Comparison of ENCODE assay signal across 8 cellular contexts in the genomic region with DNA sequence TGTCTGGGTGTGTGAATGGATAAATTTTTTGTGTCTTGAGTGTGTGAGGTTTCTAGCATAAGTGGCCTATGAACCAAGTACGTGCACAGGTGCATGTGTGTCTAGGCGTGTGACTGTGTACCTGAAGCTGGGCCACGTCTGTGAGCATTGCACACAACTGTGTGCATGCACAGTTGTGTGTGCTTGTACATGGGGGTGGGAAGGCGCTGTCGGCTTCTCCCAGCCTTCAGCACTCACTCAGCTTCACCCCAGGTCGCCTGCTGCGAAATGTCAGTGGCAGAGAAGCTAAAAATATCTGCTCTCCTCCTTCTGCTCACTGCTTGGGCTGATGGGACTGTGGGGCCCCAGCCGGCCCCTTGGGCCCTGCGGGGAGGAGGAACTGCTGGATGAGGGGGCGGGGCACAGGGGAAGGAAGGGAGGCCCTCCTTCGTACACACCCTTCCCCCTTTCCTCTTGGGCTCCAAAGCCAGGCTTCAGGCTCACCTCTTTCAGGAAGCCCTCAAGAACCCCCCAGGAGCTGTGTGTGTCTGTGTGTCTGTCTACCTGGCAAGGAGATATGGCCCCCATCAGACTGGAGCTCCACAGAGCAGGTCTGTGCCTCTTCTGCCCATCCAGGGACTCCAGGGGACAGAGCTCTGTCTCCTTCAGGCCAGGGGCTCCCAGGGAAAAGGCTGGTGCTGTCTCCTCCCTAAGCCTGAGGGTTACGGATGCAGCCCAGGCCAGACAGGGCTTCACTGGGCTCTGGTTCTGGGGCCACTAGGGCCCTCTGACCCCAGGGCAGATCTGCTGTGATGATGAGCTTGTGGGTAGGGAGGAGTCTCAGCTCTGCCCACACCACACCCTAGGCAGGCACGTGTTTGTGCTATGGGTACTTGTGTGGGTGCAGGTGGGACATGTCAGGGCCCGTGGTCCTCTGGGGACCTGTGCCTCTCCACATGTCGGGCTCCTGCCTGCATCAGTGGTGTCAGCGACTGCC. TPM values are rescaled to one million over a fixed set of nuclear protein-coding genes. Genes with fewer than 3 reads are reported as not detected.
DNase-seq lines count a peak whose midpoint lies in the region; ATAC-seq and TF ChIP-seq lines count a peak whose summit lies in the region.

No MANE protein-coding gene starts in this region.

- peak overlapping the region; percentile 82 for H3K4me2 ChIP-seq in DOHH2 (ENCODE audit: low read length)

- no peaks in the 10 kb centered on the region for H4K20me1 ChIP-seq in DOHH2 (ENCODE audit: control insufficient read depth, insufficient read depth, low read depth, low read length)

- H3K79me2 ChIP-seq in DOHH2 (ENCODE audit: control insufficient read depth, low read length), result peaks cover 9% of the 10 kb centered on the region

- no peak for TF ChIP-seq CTCF in DOHH2 (IDR thresholded peaks at IDR 0.05; ENCODE audit: low read depth, low read length, poor library complexity, severe bottlenecking)

- peaks cover 2% of the 10 kb centered on the region; the same call in 1 of the 2 replicates for H3K27me3 ChIP-seq in DOHH2 (ENCODE audit: control insufficient read depth, low read length)

- H3K9me3 ChIP-seq in DOHH2 (ENCODE audit: control insufficient read depth, insufficient read depth, low read length), result no peaks in the 10 kb centered on the region

- no peaks in the 10 kb centered on the region for H3K9me2 ChIP-seq in DOHH2 (replicated peaks; ENCODE audit: control insufficient read depth, low read length)

- H3K4me3 ChIP-seq in DOHH2 (ENCODE audit: low read length), result peak overlapping the region; percentile 74

- H3K36me3 ChIP-seq in DOHH2 (ENCODE audit: control insufficient read depth, low read length), result no peaks in the 10 kb centered on the region

- H3K4me1 ChIP-seq in DOHH2 (ENCODE audit: control insufficient read depth, low read length), result peaks cover 65% of the 10 kb centered on the region

- H3F3A ChIP-seq in DOHH2 (ENCODE audit: control insufficient read depth, insufficient read depth), result peaks cover 28% of the 10 kb centered on the region

- no peak for ATAC-seq in HG03039 (IDR thresholded peaks at IDR 0.05; ENCODE audit: unreplicated experiment)

- DNase-seq in HCEC 1CT (peak; percentile 23), NCI-H510A treated with DMSO at 0.1 percent for 48 hours (lab: John Stamatoyannopoulos, UW) (peak; percentile 85), activated T-cell treated with anti-CD3 and anti-CD28 coated beads for 24 hours (ENCODE audit: low read depth) (peak; percentile 54), fibroblast of peridontal ligament (ENCODE audit: extremely low read depth) (peak; percentile 45), nucleus accumbens (lab: John Stamatoyannopoulos, UW) (peak in 31 of 56 donors; percentile 9 to 61 (median 29)), HT-29 (ENCODE audit: low spot score) (no peak)

- peak overlapping the region; percentile 79 for H3K27ac ChIP-seq in DOHH2 (ENCODE audit: low read depth, low read length)

RNA-seq across cellular contexts. Expression of a gene that starts 35.6 kb away (rescaled TPM):
- total RNA-seq in HT-29 (2014; rRNA removed; shearing (Covaris generic)), result 21.5 and 23.9 TPM in 2 replicates
